ENCODE assay signal across 8 cellular contexts in the genomic region with DNA sequence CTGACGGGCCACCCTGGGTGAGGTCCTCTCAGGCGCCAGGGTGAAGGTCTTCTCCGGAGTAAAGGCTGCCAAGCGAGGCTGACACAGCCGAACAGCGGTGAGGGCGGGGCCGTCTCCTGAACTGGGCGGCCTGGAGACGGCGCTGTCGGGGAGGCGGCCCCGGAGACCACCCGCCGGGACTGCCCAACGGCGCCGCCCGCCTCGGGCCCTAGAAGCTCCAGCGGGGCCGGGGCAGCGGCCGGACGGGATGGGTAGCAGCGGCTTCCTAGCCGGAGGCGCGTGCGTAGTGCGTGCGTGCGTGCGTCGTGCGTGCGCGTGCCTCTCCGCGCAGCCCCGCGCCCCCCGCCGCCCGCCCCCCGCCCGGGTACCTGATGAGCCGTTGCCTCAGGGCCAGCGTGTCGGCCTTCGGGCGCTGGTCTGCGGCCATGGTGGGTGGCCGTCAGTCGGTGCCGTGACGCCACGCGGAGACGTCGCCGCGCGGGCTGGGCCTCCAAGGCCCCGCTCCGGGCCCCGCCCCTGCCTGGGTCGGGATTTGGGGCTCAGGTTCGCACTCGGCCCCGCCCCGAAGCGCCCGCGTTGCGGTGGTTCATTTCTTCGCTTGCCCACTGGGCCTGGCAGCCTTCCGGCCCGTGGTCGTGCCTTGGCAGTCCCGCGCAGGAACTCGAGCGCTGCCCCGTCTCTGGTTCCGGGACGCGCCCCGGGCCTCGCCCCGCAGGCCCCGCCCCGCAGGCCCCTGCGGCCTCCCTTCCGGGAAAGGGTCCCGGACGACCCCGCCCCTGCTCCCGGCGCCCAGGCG. TPM values are rescaled to one million over a fixed set of nuclear protein-coding genes. Genes with fewer than 3 reads are reported as not detected.
DNase-seq lines count a peak whose midpoint lies in the region; ATAC-seq and TF ChIP-seq lines count a peak whose summit lies in the region.

A gene (minus strand): TSS at position 679 of the 796 bp plus-strand sequence. CDS start 252 bp downstream, at position 427.

- peaks cover 82% of the 10 kb centered on the region for H3K4me1 Mint-ChIP-seq in activated CD4-positive, alpha-beta memory T cell treated with anti-CD3 and anti-CD28 coated beads, Interleukin-2, amount 10 ng/mL, durations not matched to agents 7 days and 5 days

- H3K36me3 Mint-ChIP-seq in activated CD4-positive, alpha-beta memory T cell treated with anti-CD3 and anti-CD28 coated beads, Interleukin-2, amount 10 ng/mL, durations not matched to agents 7 days and 5 days (ENCODE audit: low read depth): peaks cover 47% of the 10 kb centered on the region

- POLR2A ChIA-PET in AG04449 (lab: Yijun Ruan, JAX): interaction anchor here (0.5 to 3.6 kb wide), 2 partner anchors 10 to 28 kb away, joined by 3 to 21 read pairs; a partner anchor contains a TSS
- POLR2A ChIA-PET in activated CD4-positive, alpha-beta memory T cell treated with anti-CD3 and anti-CD28 coated beads, Interleukin-2, amount 10 ng/mL, durations not matched to agents 7 days and 5 days (lab: Charles Lee): interaction anchor here (1.0 to 9.2 kb wide), 5 partner anchors 10 to 30 kb away, joined by 4 to 120 read pairs (median 6); a partner anchor contains a TSS

- H3K27ac Mint-ChIP-seq in activated CD4-positive, alpha-beta memory T cell treated with anti-CD3 and anti-CD28 coated beads, Interleukin-2, amount 10 ng/mL, durations not matched to agents 7 days and 5 days: peak within 1 kb of the TSS; percentile 84

- no peaks in the 10 kb centered on the region for H3K27me3 Mint-ChIP-seq in activated CD4-positive, alpha-beta memory T cell treated with anti-CD3 and anti-CD28 coated beads, Interleukin-2, amount 10 ng/mL, durations not matched to agents 7 days and 5 days

- no peak for DNase-seq in AG04449 (ENCODE audit: low read depth, low spot score)
- peak; percentile 64 for DNase-seq in NCI-H460 (ENCODE audit: extremely low read depth, low read depth)
- DNase-seq in activated CD4-positive, alpha-beta memory T cell treated with anti-CD3 and anti-CD28 coated beads, Interleukin-2, amount 10 ng/mL, durations not matched to agents 7 days and 5 days: peak; percentile 81
- peak; percentile 52 for DNase-seq in effector CD4-positive, alpha-beta T cell
- DNase-seq in lung microvascular endothelial cell (ENCODE audit: low read depth in 2 of 2): peak; percentile 71 to 83
- peak; percentile 32 to 68 (median 41) for DNase-seq in stimulated activated CD4-positive, alpha-beta T cell treated with anti-CD3 and anti-CD28 coated beads, TNF-alpha, amount 100 ng/mL, for 24 hours (ENCODE audit: low read depth in 3 of 3)

- ATAC-seq in GM18511 (IDR thresholded peaks at IDR 0.05; ENCODE audit: unreplicated experiment): peak; percentile 73
- ATAC-seq in HG02970 (IDR thresholded peaks at IDR 0.05; ENCODE audit: low FRiP score, unreplicated experiment): peak; percentile 69

- no peaks in the 10 kb centered on the region for H3K9me3 Mint-ChIP-seq in activated CD4-positive, alpha-beta memory T cell treated with anti-CD3 and anti-CD28 coated beads, Interleukin-2, amount 10 ng/mL, durations not matched to agents 7 days and 5 days

- TF ChIP-seq CTCF in AG04449 (IDR thresholded peaks at IDR 0.05; ENCODE audit: insufficient read depth, low read length, missing control alignments): peak; percentile 15

- CTCF ChIA-PET in AG04449 (lab: Yijun Ruan, JAX): interaction anchor here (0.6 to 1.2 kb wide), 2 partner anchors 23 to 331 kb away, joined by 3 to 4 read pairs; no protein-coding TSS in a partner anchor
- CTCF ChIA-PET in activated CD4-positive, alpha-beta memory T cell treated with anti-CD3 and anti-CD28 coated beads, Interleukin-2, amount 10 ng/mL, durations not matched to agents 7 days and 5 days (lab: Charles Lee): interaction anchor here (0.9 to 2.6 kb wide), 2 partner anchors 28 to 393 kb away, joined by 3 to 7 read pairs; a partner anchor contains a TSS

- H3K4me3 Mint-ChIP-seq in activated CD4-positive, alpha-beta memory T cell treated with anti-CD3 and anti-CD28 coated beads, Interleukin-2, amount 10 ng/mL, durations not matched to agents 7 days and 5 days: peak within 1 kb of the TSS; percentile 89

- peak within 1 kb of the TSS; percentile 86 for H3K4me3 ChIP-seq in AG04449 (ENCODE audit: low read depth, low read length)

RNA-seq across cellular contexts. Expression of the gene that starts here (rescaled TPM):
- total RNA-seq in NCI-H460 (2014; rRNA removed; shearing (Covaris generic)): 41.7 and 53.7 TPM in 2 replicates
- 70.3 and 92.0 TPM in 2 replicates for polyA plus RNA-seq in NCI-H460 (2014; cell fraction: nucleus; rRNA removed)
- total RNA-seq in activated CD4-positive, alpha-beta memory T cell treated with anti-CD3 and anti-CD28 coated beads, Interleukin-2, amount 10 ng/mL, durations not matched to agents 7 days and 5 days: 100 to 1,000 TPM; 106 to 112 TPM
- 27.9 and 44.6 TPM in 2 replicates for total RNA-seq in lung microvascular endothelial cell
